In genomic region chr3:11304160-11304559, GRCh38 we compare ENCODE assay signal across 16 cellular contexts. TPM values are rescaled to one million over a fixed set of nuclear protein-coding genes. Genes with fewer than 3 reads are reported as not detected.
A peak's percentile ranks its signal among the peaks of the same experiment; 100 is the strongest.
DNase-seq lines count a peak whose midpoint lies in the region; ATAC-seq and TF ChIP-seq lines count a peak whose summit lies in the region.
"Had no signal": no experiment of that assay in that cellular context is flagged by ENCODE, and none has a peak within 500 bp of the region (broad histone marks: within the 10 kb centered on the region; RNA-seq: fewer than 3 reads in every experiment).

No MANE protein-coding gene starts in this region.

- H3K4me3 Mint-ChIP-seq in CD14-positive monocyte (no peak overlapping the region), osteocyte (ENCODE audit: unreplicated experiment) (no peak overlapping the region)
- H3K4me3 Mint-ChIP-seq: B cell; CD8-positive, alpha-beta memory T cell; HFFc6 had no signal

- peak; percentile 23 for ATAC-seq in left lung
- ATAC-seq in GM21423 (IDR thresholded peaks at IDR 0.05; ENCODE audit: unreplicated experiment), result no peak
- ATAC-seq: HepG2 had no signal

- H3K27me3 Mint-ChIP-seq in CD14-positive monocyte (ENCODE audit: low read depth in 3 of 3) (no peaks in the 10 kb centered on the region), osteocyte (ENCODE audit: unreplicated experiment) (no peaks in the 10 kb centered on the region)
- H3K27me3 Mint-ChIP-seq: B cell; CD8-positive, alpha-beta memory T cell had no signal

- TF ChIP-seq CTCF in CD14-positive monocyte (IDR thresholded peaks at IDR 0.05), result no peak
- TF ChIP-seq CTCF in left lung (IDR thresholded peaks at IDR 0.05), result no peak
- TF ChIP-seq CTCF in osteocyte (IDR thresholded peaks at IDR 0.05), result no peak

- H3K4me3 ChIP-seq in left lung, result no peak overlapping the region
- no peak overlapping the region for H3K4me3 ChIP-seq in skeletal muscle tissue (ENCODE audit: low read length in 3 of 3)
- H3K4me3 ChIP-seq: HAP-1 had no signal

- H3K36me3 ChIP-seq in left lung (peaks cover 0 to 82% of the 10 kb centered on the region in 2 donors), skeletal muscle tissue (ENCODE audit: control insufficient read depth in 3 of 3, insufficient read depth in 3 of 3, low read length in 3 of 3) (peaks cover 32 to 62% (median 47%) of the 10 kb centered on the region in 3 donors)

- no peaks in the 10 kb centered on the region for H3K9me3 Mint-ChIP-seq in CD14-positive monocyte
- no peaks in the 10 kb centered on the region for H3K9me3 Mint-ChIP-seq in osteocyte (ENCODE audit: unreplicated experiment)
- H3K9me3 Mint-ChIP-seq: CD8-positive, alpha-beta memory T cell; HFFc6 had no signal

- H3K9me3 ChIP-seq in left lung, result no peaks in the 10 kb centered on the region
- H3K9me3 ChIP-seq in skeletal muscle tissue (ENCODE audit: control insufficient read depth in 3 of 3, low read length in 3 of 3), result no peaks in the 10 kb centered on the region
- H3K9me3 ChIP-seq: Caco-2, HAP-1 had no signal

- peaks cover 14% of the 10 kb centered on the region for H3K4me1 Mint-ChIP-seq in CD14-positive monocyte
- peaks cover 6% of the 10 kb centered on the region for H3K4me1 Mint-ChIP-seq in osteocyte (ENCODE audit: unreplicated experiment)

- H3K9ac ChIP-seq in skeletal muscle tissue (ENCODE audit: low read depth in 1 of 3, low read length in 3 of 3), result no peak overlapping the region

- no peak for DNase-seq in CD14-positive monocyte (ENCODE audit: low spot score)
- peak; percentile 67 for DNase-seq in MV-4-11 (lab: John Stamatoyannopoulos, UW)
- no peak for DNase-seq in left lung
- no peak for DNase-seq in NCI-H446 (lab: John Stamatoyannopoulos, UW)
- no peak for DNase-seq in osteocyte (ENCODE audit: extremely low spot score, unreplicated experiment)
- DNase-seq: Caco-2; CD8-positive, alpha-beta memory T cell; DND-41; GDM1; HFFc6 had no signal

- H3K27ac Mint-ChIP-seq in CD14-positive monocyte, result peak overlapping the region; percentile 27 to 90 (median 77)
- H3K27ac Mint-ChIP-seq in osteocyte (ENCODE audit: unreplicated experiment), result no peak overlapping the region
- H3K27ac Mint-ChIP-seq: B cell, HFFc6 had no signal

- peaks cover 82 to 100% of the 10 kb centered on the region in 2 donors for H3K36me3 Mint-ChIP-seq in CD14-positive monocyte
- peaks cover 57% of the 10 kb centered on the region for H3K36me3 Mint-ChIP-seq in osteocyte (ENCODE audit: unreplicated experiment)

- peak overlapping the region in 1 of 2 donors; percentile 67 for H3K27ac ChIP-seq in left lung
- peak overlapping the region; percentile 37 for H3K27ac ChIP-seq in skeletal muscle tissue (ENCODE audit: low read depth, low read length)
- H3K27ac ChIP-seq: C4-2B had no signal

- H3K27me3 ChIP-seq in left lung, result no peaks in the 10 kb centered on the region
- no peaks in the 10 kb centered on the region for H3K27me3 ChIP-seq in skeletal muscle tissue (ENCODE audit: control insufficient read depth in 3 of 3, insufficient read depth in 3 of 3, low read length in 3 of 3)

- intact Hi-C loops in CD14-positive monocyte (cut with micrococcal nuclease), result no loop called here
- intact Hi-C loops in left lung (cut with DNase I), result no loop called here

- H3K4me1 ChIP-seq in left lung (peaks cover 3 to 32% of the 10 kb centered on the region in 2 donors), skeletal muscle tissue (ENCODE audit: control insufficient read depth in 3 of 3, insufficient read depth in 3 of 3, low read length in 3 of 3) (peaks cover 6 to 20% (median 7%) of the 10 kb centered on the region in 3 donors)
- H3K4me1 ChIP-seq: Caco-2, HAP-1 had no signal

RNA-seq across cellular contexts. Expression of gene ATG7, which starts 32.0 kb away (rescaled TPM):
- 100 to 1,000 TPM in 1 of 2 donors, 10 to 100 TPM in 1; 89.7 to 101 TPM for polyA plus RNA-seq in CD14-positive monocyte
- total RNA-seq in left lung, result 10 to 100 TPM; 41.9 to 73.3 TPM
- 48.0 TPM for total RNA-seq in skeletal muscle tissue
- total RNA-seq in osteocyte, result 42.5 and 45.1 TPM in 2 replicates
